Comparison of ENCODE assay signal across 23 cellular contexts in the genomic region with DNA sequence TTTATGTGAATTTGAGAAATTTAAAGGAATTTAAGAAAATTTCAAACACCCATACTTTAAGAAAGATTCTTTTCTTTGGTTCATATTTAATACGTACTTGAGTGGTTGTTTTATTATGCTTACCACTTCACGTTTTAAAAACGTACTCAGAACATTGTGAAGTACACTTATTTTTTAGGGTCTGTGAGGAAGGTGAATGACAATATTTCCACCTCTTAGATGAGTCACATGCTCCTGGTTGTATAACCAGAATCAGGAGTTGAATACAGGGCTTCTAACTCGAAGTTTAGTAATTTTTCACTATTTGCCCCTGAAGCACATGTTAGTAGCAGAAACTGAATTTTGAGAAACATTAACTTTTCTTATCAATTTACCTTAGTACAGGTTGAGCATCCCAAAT. TPM values are rescaled to one million over a fixed set of nuclear protein-coding genes. Genes with fewer than 3 reads are reported as not detected.
A peak's percentile ranks its signal among the peaks of the same experiment; 100 is the strongest.
DNase-seq lines count a peak whose midpoint lies in the region; ATAC-seq, FAIRE-seq and TF ChIP-seq lines count a peak whose summit lies in the region.
"Had no signal": no experiment of that assay in that cellular context is flagged by ENCODE, and none has a peak within 500 bp of the region (broad histone marks: within the 10 kb centered on the region; RNA-seq: fewer than 3 reads in every experiment).

No MANE protein-coding gene starts in this region.

- no TSS peak for BruUV-seq in HepG2 (replicated peaks; lab: Mats Ljungman, UMichigan)

- peaks cover 56% of the 10 kb centered on the region for H3K4me1 Mint-ChIP-seq in activated naive CD8-positive, alpha-beta T cell (ENCODE audit: low read depth)
- H3K4me1 Mint-ChIP-seq in activated naive CD8-positive, alpha-beta T cell treated with anti-CD3 and anti-CD28 coated beads for 36 hours = peaks cover 28% of the 10 kb centered on the region
- peaks cover 20% of the 10 kb centered on the region for H3K4me1 Mint-ChIP-seq in activated CD4-positive, alpha-beta T cell treated with anti-CD3 and anti-CD28 coated beads, Interleukin-2, amount 10 ng/mL, durations not matched to agents 7 days and 5 days

- H3K9me3 ChIP-seq in adrenal gland (replicated peaks in 1 of 3) (no peaks in the 10 kb centered on the region), HepG2 (ENCODE audit: low read length) (no peaks in the 10 kb centered on the region)
- H3K9me3 ChIP-seq: SK-N-SH, upper lobe of right lung had no signal

- CTCF ChIA-PET in HepG2 (lab: Yijun Ruan, JAX; ENCODE audit: low intra/inter-chr PET ratio, low total read pairs) = no interaction called here
- CTCF ChIA-PET in activated CD4-positive, alpha-beta T cell treated with anti-CD3 and anti-CD28 coated beads, Interleukin-2, amount 10 ng/mL, durations not matched to agents 7 days and 5 days (lab: Charles Lee) = interaction anchor here (0.7 to 2.0 kb wide), 3 partner anchors 8 to 87 kb away, joined by 3 to 5 read pairs (median 3); partner anchors contain the start of gene SKIL

- H2AFZ ChIP-seq in HepG2 (ENCODE audit: low read length) = no peak overlapping the region
- H2AFZ ChIP-seq: parathyroid adenoma had no signal

- no peaks in the 10 kb centered on the region for H3K27me3 Mint-ChIP-seq in activated naive CD8-positive, alpha-beta T cell
- H3K27me3 Mint-ChIP-seq in activated naive CD8-positive, alpha-beta T cell treated with anti-CD3 and anti-CD28 coated beads for 36 hours = no peaks in the 10 kb centered on the region
- H3K27me3 Mint-ChIP-seq in activated CD4-positive, alpha-beta T cell treated with anti-CD3 and anti-CD28 coated beads, Interleukin-2, amount 10 ng/mL, durations not matched to agents 7 days and 5 days = no peaks in the 10 kb centered on the region
- H3K27me3 Mint-ChIP-seq: activated T-helper 17 cell treated with anti-CD3 and anti-CD28 coated beads, Interleukin-2, amount 50 U/mL, for 72 hours; naive thymus-derived CD4-positive, alpha-beta T cell had no signal

- H3K4me3 ChIP-seq in adrenal gland (peak overlapping the region in 1 of 4 donors; percentile 19), HepG2 (replicated peaks in 1 of 3; ENCODE audit: insufficient read depth in 1 of 3, low read depth in 2 of 3, low read length in 3 of 3) (no peak overlapping the region)
- H3K4me3 ChIP-seq: upper lobe of right lung had no signal

- intact Hi-C loops in adrenal gland (cut with DNase I) = no loop called here
- intact Hi-C loops in HepG2 (cut with micrococcal nuclease; ENCODE audit: unreplicated experiment) = loop anchor here (5.0 kb wide), 1 partner anchor 178 kb away; no protein-coding TSS in a partner anchor
- intact Hi-C loops in sciatic nerve (cut with DNase I) = no loop called here

- TF ChIP-seq CTCF in adrenal gland (IDR thresholded peaks at IDR 0.05) = no peak
- no peak for TF ChIP-seq CTCF in HepG2 (CRISPR knock-in tag; IDR thresholded peaks at IDR 0.05)

- H4K20me1 ChIP-seq in HepG2 (ENCODE audit: insufficient read depth, low read length) = no peaks in the 10 kb centered on the region; the same call in 1 of the 2 replicates

- no peak for TF ChIP-seq RAD21 in HepG2 (CRISPR knock-in tag; IDR thresholded peaks at IDR 0.05)

- H3K79me2 ChIP-seq in HepG2 (ENCODE audit: insufficient read depth, low read length) = peaks cover 6% of the 10 kb centered on the region

- peak; percentile 4 for FAIRE-seq in HepG2 (lab: Jason Lieb, UNC)
- FAIRE-seq: islet of Langerhans, RCC 7860 had no signal

- H3K9me3 Mint-ChIP-seq in activated naive CD8-positive, alpha-beta T cell (ENCODE audit: low read depth) = no peaks in the 10 kb centered on the region
- H3K9me3 Mint-ChIP-seq in activated naive CD8-positive, alpha-beta T cell treated with anti-CD3 and anti-CD28 coated beads for 36 hours = peaks cover 5% of the 10 kb centered on the region
- peaks cover 5% of the 10 kb centered on the region for H3K9me3 Mint-ChIP-seq in activated CD4-positive, alpha-beta T cell treated with anti-CD3 and anti-CD28 coated beads, Interleukin-2, amount 10 ng/mL, durations not matched to agents 7 days and 5 days
- H3K9me3 Mint-ChIP-seq: activated T-helper 17 cell treated with anti-CD3 and anti-CD28 coated beads, Interleukin-2, amount 50 U/mL, for 72 hours had no signal

- no peak for TF ChIP-seq EP300 in HepG2 (IDR thresholded peaks at IDR 0.05; ENCODE audit: low read depth in 2 of 2, low read length in 2 of 2)
- no peak for TF ChIP-seq EP300 in HepG2 (CRISPR knock-in tag; IDR thresholded peaks at IDR 0.05; ENCODE audit: borderline replicate concordance)

- ATAC-seq in HepG2 (no peak), HG03108 (IDR thresholded peaks at IDR 0.05; ENCODE audit: unreplicated experiment) (no peak), sciatic nerve (no peak)
- ATAC-seq: activated T-helper 17 cell treated with anti-CD3 and anti-CD28 coated beads, Interleukin-2, amount 50 U/mL, for 72 hours; naive thymus-derived CD4-positive, alpha-beta T cell; upper lobe of right lung had no signal

- DNase-seq in activated naive CD8-positive, alpha-beta T cell treated with anti-CD3 and anti-CD28 coated beads for 36 hours = no peak
- DNase-seq in adrenal gland = no peak
- DNase-seq in HepG2 (ENCODE audit: low spot score) = no peak
- DNase-seq in activated CD4-positive, alpha-beta T cell treated with anti-CD3 and anti-CD28 coated beads, Interleukin-2, amount 10 ng/mL, durations not matched to agents 7 days and 5 days = no peak
- DNase-seq in sciatic nerve (ENCODE audit: low spot score) = no peak
- no peak for DNase-seq in stimulated activated naive CD4-positive, alpha-beta T cell treated with Interleukin-2 at 50 U/mL for 16 hours (lab: John Stamatoyannopoulos, UW)
- DNase-seq: activated CD4-positive, alpha-beta T cell treated with anti-CD3 and anti-CD28 coated beads for 1 hour; amygdala; central memory CD4-positive, alpha-beta T cell; naive thymus-derived CD4-positive, alpha-beta T cell; NCI-H187; SK-N-SH; T-helper 9 cell; upper lobe of right lung had no signal

- in situ Hi-C loops in HepG2 (cut with HindIII; ENCODE audit: extremely low pct_ligation_motif_present, low pct_unique_long_range_greater_than_20kb) = loop anchor here (5.0 kb wide), 1 partner anchor 53 kb away; no protein-coding TSS in a partner anchor

- H3K27ac Mint-ChIP-seq in activated naive CD8-positive, alpha-beta T cell = no peak overlapping the region
- no peak overlapping the region for H3K27ac Mint-ChIP-seq in activated naive CD8-positive, alpha-beta T cell treated with anti-CD3 and anti-CD28 coated beads for 36 hours
- H3K27ac Mint-ChIP-seq in activated CD4-positive, alpha-beta T cell treated with anti-CD3 and anti-CD28 coated beads, Interleukin-2, amount 10 ng/mL, durations not matched to agents 7 days and 5 days = no peak overlapping the region
- H3K27ac Mint-ChIP-seq: activated T-helper 17 cell treated with anti-CD3 and anti-CD28 coated beads, Interleukin-2, amount 50 U/mL, for 72 hours had no signal

- H3K36me3 Mint-ChIP-seq in activated naive CD8-positive, alpha-beta T cell = peaks cover 26% of the 10 kb centered on the region
- peaks cover 48% of the 10 kb centered on the region for H3K36me3 Mint-ChIP-seq in activated naive CD8-positive, alpha-beta T cell treated with anti-CD3 and anti-CD28 coated beads for 36 hours
- peaks cover 30% of the 10 kb centered on the region for H3K36me3 Mint-ChIP-seq in activated CD4-positive, alpha-beta T cell treated with anti-CD3 and anti-CD28 coated beads, Interleukin-2, amount 10 ng/mL, durations not matched to agents 7 days and 5 days (ENCODE audit: low read depth)

- H3K27me3 ChIP-seq in adrenal gland = no peaks in the 10 kb centered on the region
- no peaks in the 10 kb centered on the region for H3K27me3 ChIP-seq in HepG2 (ENCODE audit: control insufficient read depth in 1 of 2, insufficient read depth in 2 of 2, low read length in 2 of 2)
- H3K27me3 ChIP-seq: upper lobe of right lung had no signal

- POLR2A ChIA-PET in HepG2 (lab: Yijun Ruan, JAX) = no interaction called here
- POLR2A ChIA-PET in activated CD4-positive, alpha-beta T cell treated with anti-CD3 and anti-CD28 coated beads, Interleukin-2, amount 10 ng/mL, durations not matched to agents 7 days and 5 days (lab: Charles Lee) = no interaction called here

- H3K4me2 ChIP-seq in HepG2 (ENCODE audit: low read depth, low read length) = no peak overlapping the region
- H3K4me2 ChIP-seq: KMS-11, SK-N-SH had no signal

- no peak overlapping the region for H3K9ac ChIP-seq in HepG2 (ENCODE audit: insufficient read depth, low read depth, low read length)
- H3K9ac ChIP-seq: KMS-11, parathyroid adenoma, SK-N-SH had no signal

- WGBS in adrenal gland, 4 donors = 69 to 82% (median 71%) methylated on average over 4 of the region's 4 CpGs
- WGBS in HepG2 (ENCODE audit: low lambda C conversion rate) = 88% methylated on average over 4 of the region's 4 CpGs

- no peaks in the 10 kb centered on the region for H3K36me3 ChIP-seq in adrenal gland (replicated peaks in 1 of 2)
- H3K36me3 ChIP-seq in HepG2 (replicated peaks in 1 of 2; ENCODE audit: control insufficient read depth in 1 of 2, insufficient read depth in 2 of 2, low read length in 2 of 2) = peaks cover 2 to 6% of the 10 kb centered on the region in 2 experiments; a peak in 1 of 5 replicates

- peak overlapping the region in 3 of 5 donors; percentile 1 to 30 (median 6) for H3K27ac ChIP-seq in adrenal gland
- no peak overlapping the region for H3K27ac ChIP-seq in HepG2 (ENCODE audit: extremely low read length, insufficient read depth, low read length)
- H3K27ac ChIP-seq: C4-2B, KMS-11, parathyroid adenoma, upper lobe of right lung had no signal

- H3K4me3 Mint-ChIP-seq in activated naive CD8-positive, alpha-beta T cell = peak overlapping the region; percentile 50
- H3K4me3 Mint-ChIP-seq in activated naive CD8-positive, alpha-beta T cell treated with anti-CD3 and anti-CD28 coated beads for 36 hours = no peak overlapping the region
- no peak overlapping the region for H3K4me3 Mint-ChIP-seq in activated CD4-positive, alpha-beta T cell treated with anti-CD3 and anti-CD28 coated beads, Interleukin-2, amount 10 ng/mL, durations not matched to agents 7 days and 5 days
- H3K4me3 Mint-ChIP-seq: activated T-helper 17 cell treated with anti-CD3 and anti-CD28 coated beads, Interleukin-2, amount 50 U/mL, for 72 hours had no signal

- TF ChIP-seq POLR2A in adrenal gland (IDR thresholded peaks at IDR 0.05) (no peak), HepG2 (IDR thresholded peaks at IDR 0.05; ENCODE audit: insufficient read depth in 1 of 2, low read depth in 2 of 2, low read length in 2 of 2) (no peak)

- H3K4me1 ChIP-seq in adrenal gland (replicated peaks in 1 of 2) (peaks cover 15 to 51% of the 10 kb centered on the region in 2 donors), HepG2 (ENCODE audit: insufficient read depth, low read length) (peaks cover 39% of the 10 kb centered on the region)
- H3K4me1 ChIP-seq: parathyroid adenoma had no signal

RNA-seq across cellular contexts. Expression of gene SKIL, which starts 7.5 kb away (rescaled TPM):
- 10 to 100 TPM; 15.2 to 15.6 TPM for total RNA-seq in activated naive CD8-positive, alpha-beta T cell treated with anti-CD3 and anti-CD28 coated beads for 36 hours
- total RNA-seq in adrenal gland (10 to 100 TPM; 24.2 to 51.7 (median 45.3) TPM), HepG2 (2016; rRNA removed; fragmentation: Illumina TruSeq; extraction: Trizol) (20.7 and 29.8 TPM in 2 replicates), sciatic nerve (85.2 TPM)
- polyA plus RNA-seq in adrenal gland (10 to 100 TPM in 1 of 3 donors, 1 to 10 TPM in 2; 8.7 to 13.7 (median 9.6) TPM), HepG2 (2011; rRNA removed) (5.2 and 5.3 TPM in 2 replicates)
- total RNA-seq in HepG2 (2016; cell fraction: cytosol; rRNA removed; fragmentation: Illumina TruSeq; extraction: Trizol; ENCODE audit: low read depth) = 16.8 and 18.2 TPM in 2 replicates
- total RNA-seq in HepG2 (2016; cell fraction: insoluble cytoplasmic fraction; rRNA removed; fragmentation: Illumina TruSeq; extraction: Trizol) = 19.7 and 32.1 TPM in 2 replicates
- 25.3 and 31.7 TPM in 2 replicates for total RNA-seq in HepG2 (2016; cell fraction: membrane; rRNA removed; fragmentation: Illumina TruSeq; extraction: Trizol)
- total RNA-seq in HepG2 (2016; cell fraction: nucleus; rRNA removed; fragmentation: Illumina TruSeq; extraction: Trizol) = 18.0 and 20.9 TPM in 2 replicates
- polyA plus RNA-seq in HepG2 (2011; cell fraction: cytosol; rRNA removed) = 2.2 and 3.1 TPM in 2 replicates
- 4.5 and 4.9 TPM in 2 replicates for polyA plus RNA-seq in HepG2 (2011; cell fraction: nucleus; rRNA removed)
- polyA plus RNA-seq in HepG2 (2012) = 6.4 and 8.7 TPM in 2 replicates
- 1.0 and 1.7 TPM in 2 replicates for polyA plus RNA-seq in HepG2 (2016; cell fraction: cytosol; fragmentation: Illumina TruSeq; extraction: Trizol; ENCODE audit: low read depth)
- polyA plus RNA-seq in HepG2 (2016; cell fraction: insoluble cytoplasmic fraction; fragmentation: Illumina TruSeq; extraction: Trizol; ENCODE audit: low read depth) = 10.5 TPM in 2 replicates
- polyA plus RNA-seq in HepG2 (2016; cell fraction: membrane; fragmentation: Illumina TruSeq; extraction: Trizol; ENCODE audit: low read depth) = 1.8 and 2.3 TPM in 2 replicates
- 15.1 and 17.1 TPM in 2 replicates for polyA plus RNA-seq in HepG2 (2016; cell fraction: nucleus; fragmentation: Illumina TruSeq; extraction: Trizol; ENCODE audit: insufficient read depth, low read depth)
- 16.1 and 55.5 TPM in 2 replicates for polyA minus RNA-seq in HepG2 (2011; rRNA and poly(A)+ RNA removed; ENCODE audit: low replicate concordance)
- 20.8 TPM in 2 replicates for polyA minus RNA-seq in HepG2 (2011; cell fraction: cytosol; rRNA and poly(A)+ RNA removed)
- 19.6 and 20.1 TPM in 2 replicates for polyA minus RNA-seq in HepG2 (2011; cell fraction: nucleus; rRNA and poly(A)+ RNA removed)
- total RNA-seq in activated CD4-positive, alpha-beta T cell treated with anti-CD3 and anti-CD28 coated beads, Interleukin-2, amount 10 ng/mL, durations not matched to agents 7 days and 5 days = 10 to 100 TPM; 15.9 to 19.1 TPM

RNA-seq across cellular contexts. Expression of gene CLDN11, which starts 53.7 kb away (rescaled TPM):
- not detected for total RNA-seq in activated naive CD8-positive, alpha-beta T cell treated with anti-CD3 and anti-CD28 coated beads for 36 hours
- total RNA-seq in adrenal gland (10 to 100 TPM in 4 of 8 donors, 1 to 10 TPM in 4; 3.8 to 24.3 (median 9.0) TPM), HepG2 (2016; rRNA removed; fragmentation: Illumina TruSeq; extraction: Trizol) (2.9 and 4.9 TPM in 2 replicates), sciatic nerve (88.2 TPM)
- polyA plus RNA-seq in adrenal gland (1 to 10 TPM; 5.7 to 7.8 (median 6.4) TPM), HepG2 (2011; rRNA removed) (2.8 and 4.2 TPM in 2 replicates)
- 1.1 and 1.8 TPM in 2 replicates for total RNA-seq in HepG2 (2016; cell fraction: cytosol; rRNA removed; fragmentation: Illumina TruSeq; extraction: Trizol; ENCODE audit: low read depth)
- 3.4 and 4.9 TPM in 2 replicates for total RNA-seq in HepG2 (2016; cell fraction: insoluble cytoplasmic fraction; rRNA removed; fragmentation: Illumina TruSeq; extraction: Trizol)
- total RNA-seq in HepG2 (2016; cell fraction: membrane; rRNA removed; fragmentation: Illumina TruSeq; extraction: Trizol) = 4.5 and 4.9 TPM in 2 replicates
- total RNA-seq in HepG2 (2016; cell fraction: nucleus; rRNA removed; fragmentation: Illumina TruSeq; extraction: Trizol) = 4.8 and 6.0 TPM in 2 replicates
- polyA plus RNA-seq in HepG2 (2011; cell fraction: cytosol; rRNA removed) = 3.8 and 10.8 TPM in 2 replicates
- polyA plus RNA-seq in HepG2 (2011; cell fraction: nucleus; rRNA removed) = 4.4 and 4.9 TPM in 2 replicates
- 3.2 and 3.3 TPM in 2 replicates for polyA plus RNA-seq in HepG2 (2012)
- 2.0 and 2.1 TPM in 2 replicates for polyA plus RNA-seq in HepG2 (2016; cell fraction: cytosol; fragmentation: Illumina TruSeq; extraction: Trizol; ENCODE audit: low read depth)
- 4.1 and 4.5 TPM in 2 replicates for polyA plus RNA-seq in HepG2 (2016; cell fraction: insoluble cytoplasmic fraction; fragmentation: Illumina TruSeq; extraction: Trizol; ENCODE audit: low read depth)
- polyA plus RNA-seq in HepG2 (2016; cell fraction: membrane; fragmentation: Illumina TruSeq; extraction: Trizol; ENCODE audit: low read depth) = 4.6 and 4.7 TPM in 2 replicates
- polyA plus RNA-seq in HepG2 (2016; cell fraction: nucleus; fragmentation: Illumina TruSeq; extraction: Trizol; ENCODE audit: insufficient read depth, low read depth) = 7.0 and 9.6 TPM in 2 replicates
- polyA minus RNA-seq in HepG2 (2011; rRNA and poly(A)+ RNA removed; ENCODE audit: low replicate concordance) = 0.35 and 44.6 TPM in 2 replicates
- polyA minus RNA-seq in HepG2 (2011; cell fraction: cytosol; rRNA and poly(A)+ RNA removed) = 7.1 and 8.1 TPM in 2 replicates
- 3.5 and 4.0 TPM in 2 replicates for polyA minus RNA-seq in HepG2 (2011; cell fraction: nucleus; rRNA and poly(A)+ RNA removed)
- total RNA-seq in activated CD4-positive, alpha-beta T cell treated with anti-CD3 and anti-CD28 coated beads, Interleukin-2, amount 10 ng/mL, durations not matched to agents 7 days and 5 days = not detected
- total RNA-seq: A172; activated T-helper 17 cell treated with anti-CD3 and anti-CD28 coated beads, Interleukin-2, amount 50 U/mL, for 72 hours; naive thymus-derived CD4-positive, alpha-beta T cell had no signal
- polyA plus RNA-seq: naive thymus-derived CD4-positive, alpha-beta T cell had no signal
